Comparison of ENCODE assay signal across 14 cellular contexts in genomic region chrX:13283968-13284914, GRCh38. TPM values are rescaled to one million over a fixed set of nuclear protein-coding genes. Genes with fewer than 3 reads are reported as not detected.
DNase-seq lines count a peak whose midpoint lies in the region; ATAC-seq and TF ChIP-seq lines count a peak whose summit lies in the region.
"Had no signal": no experiment of that assay in that cellular context is flagged by ENCODE, and none has a peak within 500 bp of the region (broad histone marks: within the 10 kb centered on the region; RNA-seq: fewer than 3 reads in every experiment).

No MANE protein-coding gene starts in this region.

- peak; percentile 44 for DNase-seq in AG09309 (ENCODE audit: low read depth)
- DNase-seq in breast epithelium (ENCODE audit: low spot score in 2 of 2): no peak
- DNase-seq in left colon: no peak
- DNase-seq in RKO (ENCODE audit: low spot score): no peak
- DNase-seq in activated CD4-positive, alpha-beta T cell treated with anti-CD3 and anti-CD28 coated beads for 48 hours: no peak
- DNase-seq in NOMO-1 (lab: John Stamatoyannopoulos, UW; ENCODE audit: unreplicated experiment in 2 of 2): no peak
- DNase-seq: CD4-positive, alpha-beta memory T cell; immature natural killer cell; WERI-Rb-1 had no signal

- H3K4me1 ChIP-seq in HUES64 (ENCODE audit: insufficient read depth, low read length): 0 out of 2 replicates have a peak, but pooled peaks cover 4% of the 10 kb centered on the region
- H3K4me1 ChIP-seq in breast epithelium: no peaks in the 10 kb centered on the region
- no peaks in the 10 kb centered on the region for H3K4me1 ChIP-seq in gastroesophageal sphincter

- H3K9ac ChIP-seq in HUES64 (ENCODE audit: low read depth, low read length): peak overlapping the region; percentile 52; the same call in 1 of the 2 replicates

- no peak for TF ChIP-seq CTCF in AG09309 (IDR thresholded peaks at IDR 0.05; ENCODE audit: control insufficient read depth, insufficient read depth, low read depth, low read length, missing control alignments)
- TF ChIP-seq CTCF in breast epithelium (IDR thresholded peaks at IDR 0.05): no peak
- TF ChIP-seq CTCF in gastroesophageal sphincter (IDR thresholded peaks at IDR 0.05): no peak

- TF ChIP-seq POLR2A in breast epithelium (IDR thresholded peaks at IDR 0.05) (no peak), gastroesophageal sphincter (IDR thresholded peaks at IDR 0.05) (no peak)

- no peak overlapping the region for H3K4me3 ChIP-seq in AG09309 (ENCODE audit: control insufficient read depth, low read depth, low read length)
- no peak overlapping the region for H3K4me3 ChIP-seq in HUES64 (ENCODE audit: low read length)
- H3K4me3 ChIP-seq in breast epithelium: no peak overlapping the region
- H3K4me3 ChIP-seq in gastroesophageal sphincter: no peak overlapping the region

- no peak for TF ChIP-seq EP300 in gastroesophageal sphincter (IDR thresholded peaks at IDR 0.05)

- intact Hi-C loops in breast epithelium (cut with DNase I; ENCODE audit: low total_unique reads) (no loop called here), left colon (cut with DNase I, micrococcal nuclease) (no loop called here)

- H3K27me3 ChIP-seq in HUES64 (ENCODE audit: insufficient read depth, low read length) (no peaks in the 10 kb centered on the region), breast epithelium (peaks cover 0 to 9% of the 10 kb centered on the region in 2 donors), gastroesophageal sphincter (no peaks in the 10 kb centered on the region)

- 53% methylated on average over 2 of the region's 2 CpGs for WGBS in HUES64
- 80 to 88% methylated on average over 1 to 2 of the region's 2 CpGs for WGBS in gastroesophageal sphincter (ENCODE audit: low coverage in 1 of 2), 2 donors

- no peaks in the 10 kb centered on the region for H3K36me3 ChIP-seq in HUES64 (ENCODE audit: insufficient read depth, low read length)
- H3K36me3 ChIP-seq in breast epithelium: no peaks in the 10 kb centered on the region
- H3K36me3 ChIP-seq in gastroesophageal sphincter: no peaks in the 10 kb centered on the region
- H3K36me3 ChIP-seq: WERI-Rb-1 had no signal

- H3K27ac ChIP-seq in HUES64 (ENCODE audit: low read depth, low read length): peak overlapping the region; percentile 98
- H3K27ac ChIP-seq in breast epithelium: peak overlapping the region; percentile 26 to 67
- H3K27ac ChIP-seq in gastroesophageal sphincter: no peak overlapping the region
- H3K27ac ChIP-seq: WERI-Rb-1 had no signal

- ATAC-seq in left colon (peak; percentile 61), gastroesophageal sphincter (no peak)

- H3K9me3 ChIP-seq in HUES64 (ENCODE audit: insufficient read depth, low read depth, low read length) (peaks cover 31% of the 10 kb centered on the region), breast epithelium (peaks cover 6 to 17% of the 10 kb centered on the region in 2 donors), gastroesophageal sphincter (no peaks in the 10 kb centered on the region)

RNA-seq across cellular contexts. Expression of gene ATXN3L, which starts 35.6 kb away (rescaled TPM):
- polyA plus RNA-seq in HUES64 (2013, experiment 1 of 2): not detected
- polyA plus RNA-seq in HUES64 (2013, experiment 2 of 2): not detected
- not detected for total RNA-seq in breast epithelium
- total RNA-seq in left colon: not detected
- total RNA-seq in gastroesophageal sphincter: not detected
- total RNA-seq: CD4-positive, alpha-beta memory T cell; NCI-H460 had no signal
- polyA plus RNA-seq: adipose tissue; CD4-positive, alpha-beta memory T cell; immature natural killer cell; thymus had no signal

Comparison
In these comparisons a context has a peak if more than half of its experiments do, and no peak if none do; other contexts are left out.
1. H3K27ac ChIP-seq: peak in HUES64 (single experiment) and breast epithelium (2 of 2); none in gastroesophageal sphincter (0 of 4).